8 cellular contexts compared by ENCODE assay signal in genomic region chr10:99329238-99329890, GRCh38.
A peak's percentile ranks its signal among the peaks of the same experiment; 100 is the strongest.
DNase-seq lines count a peak whose midpoint lies in the region; TF ChIP-seq lines count a peak whose summit lies in the region.

Gene CNNM1 (plus strand): TSS chr10:99329356. CDS start chr10:99329388, 32 bp downstream.

- H3K4me3 ChIP-seq in HFF-Myc (replicated peaks; ENCODE audit: low read depth, low read length) (peak within 1 kb of the TSS; percentile 71), astrocyte of the spinal cord (ENCODE audit: low read depth, low read length) (peak within 1 kb of the TSS; percentile 18)

- TF ChIP-seq CTCF in GM10266 (IDR thresholded peaks at IDR 0.05; ENCODE audit: control insufficient read depth, insufficient read depth, low read depth, missing control alignments), result no peak
- no peak for TF ChIP-seq CTCF in HFF-Myc (IDR thresholded peaks at IDR 0.05; ENCODE audit: low read depth, low read length, missing control alignments)
- no peak for TF ChIP-seq CTCF in astrocyte of the spinal cord (IDR thresholded peaks at IDR 0.05; ENCODE audit: low read depth, low read length)

- in situ Hi-C loops in astrocyte of the spinal cord (cut with HindIII; ENCODE audit: low sequenced_read_pairs), result no loop called here

- DNase-seq in GM10266 (ENCODE audit: extremely low spot score), result peak; percentile 62
- DNase-seq in HFF-Myc (ENCODE audit: extremely low read depth, low read depth), result no peak
- DNase-seq in NCI-H510A treated with DMSO at 0.1 percent for 48 hours (lab: John Stamatoyannopoulos, UW), result peak; percentile 52
- no peak for DNase-seq in astrocyte of the spinal cord (ENCODE audit: low read depth, low spot score)
- peak; percentile 78 for DNase-seq in islet precursor cell
- peak; percentile 22 to 25 for DNase-seq in stimulated activated CD4-positive, alpha-beta T cell treated with anti-CD3 and anti-CD28 coated beads, Interleukin-15, amount 100 ng/mL, for 48 hours (ENCODE audit: low read depth in 2 of 2)
- no peak for DNase-seq in pons (ENCODE audit: low spot score)
- no peak for DNase-seq in SW480 (ENCODE audit: low spot score)

Comparison
In these comparisons a context has a peak if more than half of its experiments do, and no peak if none do; other contexts are left out.
1. DNase-seq: peak in GM10266 (single experiment), NCI-H510A treated with DMSO at 0.1 percent for 48 hours (single experiment), islet precursor cell (single experiment) and stimulated activated CD4-positive, alpha-beta T cell treated with anti-CD3 and anti-CD28 coated beads, Interleukin-15, amount 100 ng/mL, for 48 hours (2 of 2); none in HFF-Myc (single experiment), astrocyte of the spinal cord (single experiment), pons (single experiment) and SW480 (single experiment).